In the genomic region with DNA sequence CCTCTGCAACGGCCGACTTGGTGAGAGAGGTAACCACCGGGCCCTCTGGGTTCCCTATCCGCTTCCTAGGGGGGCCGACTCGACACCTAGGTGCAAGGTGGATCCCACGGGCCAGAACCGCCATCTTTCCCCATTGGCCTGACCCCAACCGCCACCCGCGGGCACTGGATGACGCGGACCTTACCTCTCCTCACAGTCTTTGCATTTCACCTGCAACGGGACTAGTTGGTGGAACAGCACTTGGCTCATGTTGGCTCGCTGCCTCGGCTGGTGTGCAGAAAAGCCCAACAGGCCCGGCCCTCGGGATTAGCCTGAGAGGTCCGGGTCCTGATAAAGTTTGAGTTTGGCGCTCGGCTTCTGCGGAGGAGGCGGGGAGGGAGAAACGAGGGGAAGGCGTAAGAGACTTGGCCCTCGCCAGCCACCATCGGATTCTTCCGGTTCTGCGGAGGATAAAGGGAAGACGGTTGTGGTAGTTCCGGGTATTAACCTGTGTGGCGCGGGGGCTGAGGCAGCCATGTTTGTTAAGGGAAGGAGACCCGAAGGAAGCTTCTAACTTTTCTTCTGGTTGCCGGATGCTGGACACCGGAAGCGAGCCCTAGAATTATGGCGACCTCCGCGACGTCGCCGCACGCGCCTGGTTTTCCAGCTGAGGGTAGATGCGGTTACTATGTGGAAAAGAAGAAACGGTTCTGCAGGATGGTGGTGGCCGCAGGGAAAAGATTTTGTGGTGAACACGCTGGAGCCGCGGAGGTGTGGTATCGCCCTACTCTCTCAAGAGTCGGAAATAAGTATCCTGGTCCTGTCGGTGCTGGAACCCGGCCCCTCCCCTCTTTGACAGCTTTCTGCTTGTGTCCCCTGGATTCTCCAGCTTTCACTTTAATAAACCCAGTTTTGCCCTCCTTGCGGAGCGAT, we compare ENCODE assay signal across 8 cellular contexts. TPM values are rescaled to one million over a fixed set of nuclear protein-coding genes. Genes with fewer than 3 reads are reported as not detected.
A peak's percentile ranks its signal among the peaks of the same experiment; 100 is the strongest.
DNase-seq lines count a peak whose midpoint lies in the region; ATAC-seq and TF ChIP-seq lines count a peak whose summit lies in the region.

A gene with protein sequence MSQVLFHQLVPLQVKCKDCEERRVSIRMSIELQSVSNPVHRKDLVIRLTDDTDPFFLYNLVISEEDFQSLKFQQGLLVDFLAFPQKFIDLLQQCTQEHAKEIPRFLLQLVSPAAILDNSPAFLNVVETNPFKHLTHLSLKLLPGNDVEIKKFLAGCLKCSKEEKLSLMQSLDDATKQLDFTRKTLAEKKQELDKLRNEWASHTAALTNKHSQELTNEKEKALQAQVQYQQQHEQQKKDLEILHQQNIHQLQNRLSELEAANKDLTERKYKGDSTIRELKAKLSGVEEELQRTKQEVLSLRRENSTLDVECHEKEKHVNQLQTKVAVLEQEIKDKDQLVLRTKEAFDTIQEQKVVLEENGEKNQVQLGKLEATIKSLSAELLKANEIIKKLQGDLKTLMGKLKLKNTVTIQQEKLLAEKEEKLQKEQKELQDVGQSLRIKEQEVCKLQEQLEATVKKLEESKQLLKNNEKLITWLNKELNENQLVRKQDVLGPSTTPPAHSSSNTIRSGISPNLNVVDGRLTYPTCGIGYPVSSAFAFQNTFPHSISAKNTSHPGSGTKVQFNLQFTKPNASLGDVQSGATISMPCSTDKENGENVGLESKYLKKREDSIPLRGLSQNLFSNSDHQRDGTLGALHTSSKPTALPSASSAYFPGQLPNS (minus strand): TSS at position 365 of the 912 bp plus-strand sequence. CDS start 116 bp downstream, at position 249.
A gene with protein sequence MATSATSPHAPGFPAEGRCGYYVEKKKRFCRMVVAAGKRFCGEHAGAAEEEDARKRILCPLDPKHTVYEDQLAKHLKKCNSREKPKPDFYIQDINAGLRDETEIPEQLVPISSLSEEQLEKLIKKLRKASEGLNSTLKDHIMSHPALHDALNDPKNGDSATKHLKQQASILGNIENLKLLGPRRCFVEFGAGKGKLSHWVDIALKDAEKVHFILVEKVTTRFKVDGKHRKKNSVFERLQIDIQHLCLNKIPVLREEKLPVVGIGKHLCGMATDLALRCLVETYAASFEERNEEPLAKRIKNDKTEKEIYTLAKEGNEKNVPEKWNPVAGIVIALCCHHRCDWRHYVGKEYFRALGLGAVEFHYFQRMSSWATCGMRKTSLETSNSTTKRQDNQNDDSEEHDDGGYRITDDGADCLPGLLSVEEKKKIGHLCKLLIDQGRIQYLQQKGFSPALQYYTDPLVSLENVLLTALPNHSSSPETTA (plus strand): TSS at position 598 of the 912 bp plus-strand sequence. CDS start 6 bp downstream, at position 604.

- WGBS in testis, 2 donors = 0 to 1% methylated on average over 46 to 57 of the region's 57 CpGs

- TF ChIP-seq CTCF in GM06990 (IDR thresholded peaks at IDR 0.05; ENCODE audit: insufficient read depth, low read length, poor library complexity, severe bottlenecking) (no peak), testis (IDR thresholded peaks at IDR 0.05) (peak in 1 of 3 experiments; percentile 29)

- H3K9me3 ChIP-seq in testis = no peaks in the 10 kb centered on the region

- TF ChIP-seq POLR2A in testis (IDR thresholded peaks at IDR 0.05) = no peak

- peaks cover 1% of the 10 kb centered on the region for H3K36me3 Mint-ChIP-seq in activated naive CD4-positive, alpha-beta T cell treated with anti-CD3 and anti-CD28 coated beads, Interleukin-2, amount 50 U/mL, for 24 hours

- peak within 1 kb of the TSS; percentile 79 to 81 for H3K27ac ChIP-seq in testis

- H3K9me3 Mint-ChIP-seq in activated naive CD4-positive, alpha-beta T cell treated with anti-CD3 and anti-CD28 coated beads, Interleukin-2, amount 50 U/mL, for 24 hours = no peaks in the 10 kb centered on the region

- peak within 1 kb of the TSS; percentile 99 for H3K27ac Mint-ChIP-seq in activated naive CD4-positive, alpha-beta T cell treated with anti-CD3 and anti-CD28 coated beads, Interleukin-2, amount 50 U/mL, for 24 hours

- ATAC-seq in HG02588 (IDR thresholded peaks at IDR 0.05; ENCODE audit: unreplicated experiment) (peak; percentile 91), SK-N-SH treated with all-trans-retinoic acid at 6 μM for 48 hours (peak; percentile 97)

- no peaks in the 10 kb centered on the region; the same call in none of the 2 replicates for H3K36me3 ChIP-seq in GM06990 (ENCODE audit: control insufficient read depth, insufficient read depth, low read length)
- no peaks in the 10 kb centered on the region for H3K36me3 ChIP-seq in testis (ENCODE audit: low read depth, missing control alignments)

- intact Hi-C loops in testis (cut with DNase I; ENCODE audit: low total_unique reads) = loop anchor here (5.0 kb wide), 1 partner anchor 96 kb away; a partner anchor contains a TSS

- DNase-seq in GM06990 (ENCODE audit: extremely low read depth, insufficient read length) (peak; percentile 89), NCI-H1092 (lab: John Stamatoyannopoulos, UW) (peak; percentile 95), glomerular endothelial cell (ENCODE audit: extremely low read depth, low read depth, low spot score) (peak; percentile 92), occipital lobe (lab: John Stamatoyannopoulos, UW) (peak; percentile 96), testis (peak; percentile 98)

- H3K4me1 Mint-ChIP-seq in activated naive CD4-positive, alpha-beta T cell treated with anti-CD3 and anti-CD28 coated beads, Interleukin-2, amount 50 U/mL, for 24 hours = peaks cover 47% of the 10 kb centered on the region

- peak within 1 kb of the TSS; percentile 89 for H3K4me3 ChIP-seq in GM06990 (replicated peaks; ENCODE audit: low read depth, low read length)
- H3K4me3 ChIP-seq in testis = peak within 1 kb of the TSS; percentile 83 to 86

- peaks cover 9% of the 10 kb centered on the region for H3K4me1 ChIP-seq in testis

- peak within 1 kb of the TSS; percentile 100 for H3K4me3 Mint-ChIP-seq in activated naive CD4-positive, alpha-beta T cell treated with anti-CD3 and anti-CD28 coated beads, Interleukin-2, amount 50 U/mL, for 24 hours

- no peaks in the 10 kb centered on the region for H3K27me3 Mint-ChIP-seq in activated naive CD4-positive, alpha-beta T cell treated with anti-CD3 and anti-CD28 coated beads, Interleukin-2, amount 50 U/mL, for 24 hours

- H3K27me3 ChIP-seq in GM06990 (replicated peaks; ENCODE audit: control insufficient read depth, insufficient read depth, low read length) (no peaks in the 10 kb centered on the region), testis (no peaks in the 10 kb centered on the region)

TF ChIP-seq in SK-N-SH treated with all-trans-retinoic acid at 6 μM for 48 hours, 23 proteins besides CTCF, POLR2A, EP300 and RAD21:
- TF ChIP-seq ZNF8 (CRISPR knock-in tag; IDR thresholded peaks at IDR 0.05) (no peak), TCF4 (CRISPR knock-in tag; IDR thresholded peaks at IDR 0.05; ENCODE audit: borderline replicate concordance) (no peak), RARB (CRISPR knock-in tag; IDR thresholded peaks at IDR 0.05) (no peak), ZFP3 (CRISPR knock-in tag; IDR thresholded peaks at IDR 0.05) (no peak), TOX (CRISPR knock-in tag; IDR thresholded peaks at IDR 0.05; ENCODE audit: borderline replicate concordance) (no peak), ISL1 (CRISPR knock-in tag; IDR thresholded peaks at IDR 0.05) (no peak), ARNTL (CRISPR knock-in tag; IDR thresholded peaks at IDR 0.05; ENCODE audit: borderline replicate concordance, low read depth) (no peak), ZFP30 (CRISPR knock-in tag; IDR thresholded peaks at IDR 0.05) (no peak), PPARA (CRISPR knock-in tag; IDR thresholded peaks at IDR 0.05; ENCODE audit: borderline replicate concordance) (no peak)
- TF ChIP-seq, protein P1, sequence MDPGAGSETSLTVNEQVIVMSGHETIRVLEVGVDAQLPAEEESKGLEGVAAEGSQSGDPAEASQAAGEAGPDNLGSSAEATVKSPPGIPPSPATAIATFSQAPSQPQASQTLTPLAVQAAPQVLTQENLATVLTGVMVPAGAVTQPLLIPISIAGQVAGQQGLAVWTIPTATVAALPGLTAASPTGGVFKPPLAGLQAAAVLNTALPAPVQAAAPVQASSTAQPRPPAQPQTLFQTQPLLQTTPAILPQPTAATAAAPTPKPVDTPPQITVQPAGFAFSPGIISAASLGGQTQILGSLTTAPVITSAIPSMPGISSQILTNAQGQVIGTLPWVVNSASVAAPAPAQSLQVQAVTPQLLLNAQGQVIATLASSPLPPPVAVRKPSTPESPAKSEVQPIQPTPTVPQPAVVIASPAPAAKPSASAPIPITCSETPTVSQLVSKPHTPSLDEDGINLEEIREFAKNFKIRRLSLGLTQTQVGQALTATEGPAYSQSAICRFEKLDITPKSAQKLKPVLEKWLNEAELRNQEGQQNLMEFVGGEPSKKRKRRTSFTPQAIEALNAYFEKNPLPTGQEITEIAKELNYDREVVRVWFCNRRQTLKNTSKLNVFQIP (CRISPR knock-in tag; IDR thresholded peaks at IDR 0.05; ENCODE audit: borderline replicate concordance, low read depth) = no peak

RNA-seq across cellular contexts. Expression of the first gene that starts in this region (rescaled TPM):
- 1.2 and 1.9 TPM in 2 replicates for total RNA-seq in glomerular endothelial cell
- total RNA-seq in occipital lobe = 4.7 TPM
- total RNA-seq in testis = 10 to 100 TPM in 1 of 2 donors, 1 to 10 TPM in 1; 9.5 to 13.4 TPM
- polyA plus RNA-seq in testis (ENCODE audit: insufficient read depth, low read depth, low replicate concordance) = 5.4 TPM

RNA-seq across cellular contexts. Expression of the second gene that starts in this region (rescaled TPM):
- 9.0 and 50.5 TPM in 2 replicates for total RNA-seq in glomerular endothelial cell
- total RNA-seq in occipital lobe = 33.8 TPM
- total RNA-seq in testis = 10 to 100 TPM; 14.7 to 19.8 TPM
- 12.1 TPM for polyA plus RNA-seq in testis (ENCODE audit: insufficient read depth, low read depth, low replicate concordance)

Comparison
In these comparisons a context has a peak if more than half of its experiments do, and no peak if none do; other contexts are left out.
1. Peak in every context shown above with its lines: DNase-seq, ATAC-seq, H3K4me3 ChIP-seq and H3K27ac ChIP-seq.